Comparison of ENCODE assay signal across 8 cellular contexts in genomic region chr6:34243901-34244884, GRCh38. TPM values are rescaled to one million over a fixed set of nuclear protein-coding genes. Genes with fewer than 3 reads are reported as not detected.
A peak's percentile ranks its signal among the peaks of the same experiment; 100 is the strongest.
DNase-seq lines count a peak whose midpoint lies in the region; ATAC-seq and TF ChIP-seq lines count a peak whose summit lies in the region.

No MANE protein-coding gene starts in this region.

- no peaks in the 10 kb centered on the region for H3K27me3 Mint-ChIP-seq in activated T-helper 17 cell treated with anti-CD3 and anti-CD28 coated beads, Interleukin-2, amount 50 U/mL, for 72 hours

- H3K36me3 Mint-ChIP-seq in activated T-helper 17 cell treated with anti-CD3 and anti-CD28 coated beads, Interleukin-2, amount 50 U/mL, for 72 hours (ENCODE audit: low read depth) = peaks cover 78% of the 10 kb centered on the region

- ATAC-seq in activated T-helper 17 cell treated with anti-CD3 and anti-CD28 coated beads, Interleukin-2, amount 50 U/mL, for 72 hours (replicated peaks) = peak; percentile 46
- ATAC-seq in HG02852 (IDR thresholded peaks at IDR 0.05; ENCODE audit: unreplicated experiment) (no peak), HG02759 (IDR thresholded peaks at IDR 0.05; ENCODE audit: unreplicated experiment) (no peak)

- H3K27ac Mint-ChIP-seq in activated T-helper 17 cell treated with anti-CD3 and anti-CD28 coated beads, Interleukin-2, amount 50 U/mL, for 72 hours = peak overlapping the region; percentile 86

- TF ChIP-seq CTCF in GM12864 (IDR thresholded peaks at IDR 0.05; ENCODE audit: low read depth, low read length, missing control alignments) (peak; percentile 52), retinal pigment epithelial cell (conservative IDR thresholded peaks at IDR 0.05; ENCODE audit: low read depth, low read length) (peak; percentile 64)

- DNase-seq in GM12864 (ENCODE audit: low read depth) (no peak), NCI-H460 (ENCODE audit: extremely low read depth, low read depth) (peak; percentile 78), foreskin melanocyte (peak; percentile 84), retinal pigment epithelial cell (ENCODE audit: low read depth) (peak; percentile 77), NCI-H1694 treated with DMSO at 0.1 percent for 48 hours (lab: John Stamatoyannopoulos, UW) (no peak)

- no peaks in the 10 kb centered on the region for H3K9me3 Mint-ChIP-seq in activated T-helper 17 cell treated with anti-CD3 and anti-CD28 coated beads, Interleukin-2, amount 50 U/mL, for 72 hours

- peak overlapping the region; percentile 56 for H3K4me3 Mint-ChIP-seq in activated T-helper 17 cell treated with anti-CD3 and anti-CD28 coated beads, Interleukin-2, amount 50 U/mL, for 72 hours

- H3K4me3 ChIP-seq in GM12864 (ENCODE audit: low read depth, low read length) = no peak overlapping the region
- no peak overlapping the region for H3K4me3 ChIP-seq in retinal pigment epithelial cell (ENCODE audit: low read length)

- peaks cover 55% of the 10 kb centered on the region for H3K4me1 Mint-ChIP-seq in activated T-helper 17 cell treated with anti-CD3 and anti-CD28 coated beads, Interleukin-2, amount 50 U/mL, for 72 hours

RNA-seq across cellular contexts. Expression of gene SMIM29, which starts 4.6 kb away (rescaled TPM):
- 11.2 and 12.4 TPM in 2 replicates for total RNA-seq in NCI-H460 (2014; rRNA removed; shearing (Covaris generic))
- polyA plus RNA-seq in NCI-H460 (2014; cell fraction: nucleus; rRNA removed) = 37.4 and 66.9 TPM in 2 replicates
- 10 to 100 TPM; 10.9 to 17.3 TPM for total RNA-seq in activated T-helper 17 cell treated with anti-CD3 and anti-CD28 coated beads, Interleukin-2, amount 50 U/mL, for 72 hours

RNA-seq across cellular contexts. Expression of gene HMGA1, which starts 7.5 kb away (rescaled TPM):
- total RNA-seq in NCI-H460 (2014; rRNA removed; shearing (Covaris generic)) = 211 and 242 TPM in 2 replicates
- 143 and 147 TPM in 2 replicates for polyA plus RNA-seq in NCI-H460 (2014; cell fraction: nucleus; rRNA removed)
- total RNA-seq in activated T-helper 17 cell treated with anti-CD3 and anti-CD28 coated beads, Interleukin-2, amount 50 U/mL, for 72 hours = 100 to 1,000 TPM; 203 to 389 TPM

Comparison
In these comparisons a context has a peak if more than half of its experiments do, and no peak if none do; other contexts are left out.
1. DNase-seq: peak in NCI-H460 (single experiment), foreskin melanocyte (single experiment) and retinal pigment epithelial cell (single experiment); none in GM12864 (single experiment) and NCI-H1694 treated with DMSO at 0.1 percent for 48 hours (single experiment).